In genomic region chr4:1010522-1011021, GRCh38 we compare ENCODE assay signal across 8 cellular contexts. TPM values are rescaled to one million over a fixed set of nuclear protein-coding genes. Genes with fewer than 3 reads are reported as not detected.
A peak's percentile ranks its signal among the peaks of the same experiment; 100 is the strongest.
DNase-seq lines count a peak whose midpoint lies in the region; ATAC-seq and TF ChIP-seq lines count a peak whose summit lies in the region.

No MANE protein-coding gene starts in this region.

- no peak for TF ChIP-seq CTCF in choroid plexus epithelial cell (conservative IDR thresholded peaks at IDR 0.05; ENCODE audit: low read depth, low read length)

- DNase-seq in GM04504 (ENCODE audit: low read depth) (peak; percentile 75), LoVo (ENCODE audit: low spot score) (peak; percentile 63), choroid plexus epithelial cell (ENCODE audit: low read depth) (peak; percentile 87)
- peak; percentile 38 to 52 for DNase-seq in activated CD4-positive, alpha-beta T cell treated with anti-CD3 and anti-CD28 coated beads for 24 hours (ENCODE audit: low read depth in 2 of 2)
- peak; percentile 18 to 37 for DNase-seq in stimulated activated CD8-positive, alpha-beta memory T cell treated with anti-CD3 and anti-CD28 coated beads, Interleukin-4, amount 100 ng/mL, for 4 hours (ENCODE audit: low read depth in 2 of 2, low spot score in 1 of 2)

- peaks cover 5% of the 10 kb centered on the region for H3K36me3 ChIP-seq in mesodermal cell (ENCODE audit: control insufficient read depth, insufficient read depth, low read length)

- ATAC-seq in HG02973 (IDR thresholded peaks at IDR 0.05; ENCODE audit: unreplicated experiment) (no peak), HG03139 (IDR thresholded peaks at IDR 0.05; ENCODE audit: unreplicated experiment) (no peak)

- H3K4me3 ChIP-seq in choroid plexus epithelial cell (ENCODE audit: low read depth, low read length) (peak overlapping the region; percentile 46), mesodermal cell (ENCODE audit: extremely low read depth, insufficient read depth, low read length, poor library complexity, severe bottlenecking) (peak overlapping the region; percentile 24)

- H3K9me3 ChIP-seq in mesodermal cell (ENCODE audit: control insufficient read depth, low read length), result no peaks in the 10 kb centered on the region

- no peak overlapping the region for H3K27ac ChIP-seq in mesodermal cell (ENCODE audit: low read depth, low read length, severe bottlenecking)

- H3K4me1 ChIP-seq in mesodermal cell (ENCODE audit: control insufficient read depth, insufficient read depth, low read length, poor library complexity, severe bottlenecking), result no peaks in the 10 kb centered on the region

- WGBS in mesodermal cell (ENCODE audit: insufficient coverage in 2 of 2), 2 experiments, result 5% methylated on average over 24 to 27 of the region's 28 CpGs

RNA-seq across cellular contexts. Expression of gene FGFRL1, which starts 0.9 kb away (rescaled TPM):
- polyA plus RNA-seq in mesodermal cell (2013, experiment 1 of 2), result 33.4 TPM
- polyA plus RNA-seq in mesodermal cell (2013, experiment 2 of 2), result 29.9 TPM

RNA-seq across cellular contexts. Expression of gene SLC26A1, which starts 17.4 kb away (rescaled TPM):
- not detected for polyA plus RNA-seq in mesodermal cell (2013, experiment 1 of 2)
- polyA plus RNA-seq in mesodermal cell (2013, experiment 2 of 2), result not detected

RNA-seq across cellular contexts. Expression of gene IDUA, which starts 23.7 kb away (rescaled TPM):
- 2.2 TPM for polyA plus RNA-seq in mesodermal cell (2013, experiment 1 of 2)
- polyA plus RNA-seq in mesodermal cell (2013, experiment 2 of 2), result 2.7 TPM

RNA-seq across cellular contexts. Expression of gene DGKQ, which starts 37.2 kb away (rescaled TPM):
- 11.0 TPM for polyA plus RNA-seq in mesodermal cell (2013, experiment 1 of 2)
- 8.0 TPM for polyA plus RNA-seq in mesodermal cell (2013, experiment 2 of 2)

Comparison
In these comparisons a context has a peak if more than half of its experiments do, and no peak if none do; other contexts are left out.
1. DNase-seq: peak in every context shown above with its lines; median percentile 87 in choroid plexus epithelial cell; 75 in GM04504; 63 in LoVo; 45 in activated CD4-positive, alpha-beta T cell treated with anti-CD3 and anti-CD28 coated beads for 24 hours; 28 in stimulated activated CD8-positive, alpha-beta memory T cell treated with anti-CD3 and anti-CD28 coated beads, Interleukin-4, amount 100 ng/mL, for 4 hours.